ENCODE assay signal across 12 cellular contexts in genomic region chr2:237705225-237705524, GRCh38.
DNase-seq lines count a peak whose midpoint lies in the region; ATAC-seq, FAIRE-seq and TF ChIP-seq lines count a peak whose summit lies in the region.
"Had no signal": no experiment of that assay in that cellular context is flagged by ENCODE, and none has a peak within 500 bp of the region (broad histone marks: within the 10 kb centered on the region; RNA-seq: fewer than 3 reads in every experiment).

No MANE protein-coding gene starts in this region.

- peaks cover 92% of the 10 kb centered on the region for H3K4me1 Mint-ChIP-seq in dendritic cell treated with granulocyte-macrophage colony-stimulating factor and Interleukin-4, amounts not matched to agents 40 ng/mL and 50 ng/mL, for 4 days (ENCODE audit: low read depth)

- H3K4me3 Mint-ChIP-seq in dendritic cell treated with granulocyte-macrophage colony-stimulating factor and Interleukin-4, amounts not matched to agents 40 ng/mL and 50 ng/mL, for 4 days: no peak overlapping the region
- H3K4me3 Mint-ChIP-seq: nephron had no signal

- intact Hi-C loops in dendritic cell treated with granulocyte-macrophage colony-stimulating factor and Interleukin-4, amounts not matched to agents 40 ng/mL and 50 ng/mL, for 4 days (cut with micrococcal nuclease): loop anchor here (5.0 kb wide), 1 partner anchor 33 kb away; no protein-coding TSS in a partner anchor
- intact Hi-C loops in psoas muscle (cut with DNase I): no loop called here

- DNase-seq in GM12891 (ENCODE audit: insufficient read length, low spot score): no peak
- DNase-seq in RWPE1 (ENCODE audit: low spot score): no peak
- no peak for DNase-seq in psoas muscle
- DNase-seq in NCI-H2081 treated with DMSO at 0.1 percent for 48 hours (lab: John Stamatoyannopoulos, UW): no peak
- no peak for DNase-seq in hepatic stellate cell (ENCODE audit: low spot score)
- DNase-seq in epidermal melanocyte (ENCODE audit: insufficient read length, low spot score): no peak
- DNase-seq: stimulated activated CD4-positive, alpha-beta T cell treated with anti-CD3 and anti-CD28 coated beads, Interleukin-2, amount 100 ng/mL, for 24 hours had no signal

- H3K36me3 Mint-ChIP-seq in dendritic cell treated with granulocyte-macrophage colony-stimulating factor and Interleukin-4, amounts not matched to agents 40 ng/mL and 50 ng/mL, for 4 days (ENCODE audit: low read depth): peaks cover 90% of the 10 kb centered on the region

- H3K27ac ChIP-seq in RWPE1 (peak overlapping the region; percentile 91), psoas muscle (peak overlapping the region; percentile 96)

- TF ChIP-seq CTCF in RWPE1 (conservative IDR thresholded peaks at IDR 0.05; ENCODE audit: low read depth): no peak
- no peak for TF ChIP-seq CTCF in psoas muscle (IDR thresholded peaks at IDR 0.05)

- no peak for TF ChIP-seq POLR2A in GM12891 (IDR thresholded peaks at IDR 0.05; ENCODE audit: low read depth, low read length)

- H3K4me1 ChIP-seq in psoas muscle: peaks cover 92% of the 10 kb centered on the region

- H3K9me3 Mint-ChIP-seq in dendritic cell treated with granulocyte-macrophage colony-stimulating factor and Interleukin-4, amounts not matched to agents 40 ng/mL and 50 ng/mL, for 4 days: no peaks in the 10 kb centered on the region
- H3K9me3 Mint-ChIP-seq: nephron had no signal

- no peak overlapping the region for H3K4me3 ChIP-seq in psoas muscle
- H3K4me3 ChIP-seq: tibial nerve had no signal

- no peaks in the 10 kb centered on the region for H3K9me3 ChIP-seq in psoas muscle
- H3K9me3 ChIP-seq: tibial nerve had no signal

- no peaks in the 10 kb centered on the region for H3K27me3 ChIP-seq in psoas muscle (ENCODE audit: insufficient read depth in 3 of 3, low read length in 2 of 3)
- H3K27me3 ChIP-seq: tibial nerve had no signal

- H3K36me3 ChIP-seq in psoas muscle (ENCODE audit: insufficient read depth in 1 of 2, low read depth in 1 of 2): peaks cover 0 to 17% of the 10 kb centered on the region in 2 donors

- FAIRE-seq in GM12891 (lab: Jason Lieb, UNC): peak; percentile 47
- FAIRE-seq: colon had no signal

- CTCF ChIA-PET in RWPE1 (lab: Yijun Ruan, JAX): interaction anchor here (0.7 kb wide), 1 partner anchor 40 kb away, joined by 3 read pairs; no protein-coding TSS in a partner anchor

- WGBS in psoas muscle, 3 donors: 89 to 93% (median 91%) methylated on average over 5 of the region's 5 CpGs

- POLR2A ChIA-PET in RWPE1 (lab: Yijun Ruan, JAX; ENCODE audit: low non-redundant PET): no interaction called here

- ATAC-seq in psoas muscle: peak in 2 of 4 donors; percentile 10 to 12
- no peak for ATAC-seq in HG03097 (IDR thresholded peaks at IDR 0.05; ENCODE audit: low FRiP score, unreplicated experiment)

- no peaks in the 10 kb centered on the region for H3K27me3 Mint-ChIP-seq in dendritic cell treated with granulocyte-macrophage colony-stimulating factor and Interleukin-4, amounts not matched to agents 40 ng/mL and 50 ng/mL, for 4 days

- peak overlapping the region; percentile 93 for H3K27ac Mint-ChIP-seq in dendritic cell treated with granulocyte-macrophage colony-stimulating factor and Interleukin-4, amounts not matched to agents 40 ng/mL and 50 ng/mL, for 4 days

TF ChIP-seq in GM12891, 5 proteins besides CTCF, POLR2A, EP300 and RAD21:
- TF ChIP-seq SPI1 (IDR thresholded peaks at IDR 0.05; ENCODE audit: low read depth, low read length) (no peak), POLR2AphosphoS5 (IDR thresholded peaks at IDR 0.05; ENCODE audit: low read depth, low read length) (no peak), PAX5 (IDR thresholded peaks at IDR 0.05; ENCODE audit: insufficient read depth, low read length, severe bottlenecking) (no peak), TAF1 (IDR thresholded peaks at IDR 0.05; ENCODE audit: low read depth, low read length) (no peak), POU2F2 (IDR thresholded peaks at IDR 0.05; ENCODE audit: low read depth, low read length) (no peak)
